Comparison of ENCODE assay signal across 1 cellular context in the genomic region with DNA sequence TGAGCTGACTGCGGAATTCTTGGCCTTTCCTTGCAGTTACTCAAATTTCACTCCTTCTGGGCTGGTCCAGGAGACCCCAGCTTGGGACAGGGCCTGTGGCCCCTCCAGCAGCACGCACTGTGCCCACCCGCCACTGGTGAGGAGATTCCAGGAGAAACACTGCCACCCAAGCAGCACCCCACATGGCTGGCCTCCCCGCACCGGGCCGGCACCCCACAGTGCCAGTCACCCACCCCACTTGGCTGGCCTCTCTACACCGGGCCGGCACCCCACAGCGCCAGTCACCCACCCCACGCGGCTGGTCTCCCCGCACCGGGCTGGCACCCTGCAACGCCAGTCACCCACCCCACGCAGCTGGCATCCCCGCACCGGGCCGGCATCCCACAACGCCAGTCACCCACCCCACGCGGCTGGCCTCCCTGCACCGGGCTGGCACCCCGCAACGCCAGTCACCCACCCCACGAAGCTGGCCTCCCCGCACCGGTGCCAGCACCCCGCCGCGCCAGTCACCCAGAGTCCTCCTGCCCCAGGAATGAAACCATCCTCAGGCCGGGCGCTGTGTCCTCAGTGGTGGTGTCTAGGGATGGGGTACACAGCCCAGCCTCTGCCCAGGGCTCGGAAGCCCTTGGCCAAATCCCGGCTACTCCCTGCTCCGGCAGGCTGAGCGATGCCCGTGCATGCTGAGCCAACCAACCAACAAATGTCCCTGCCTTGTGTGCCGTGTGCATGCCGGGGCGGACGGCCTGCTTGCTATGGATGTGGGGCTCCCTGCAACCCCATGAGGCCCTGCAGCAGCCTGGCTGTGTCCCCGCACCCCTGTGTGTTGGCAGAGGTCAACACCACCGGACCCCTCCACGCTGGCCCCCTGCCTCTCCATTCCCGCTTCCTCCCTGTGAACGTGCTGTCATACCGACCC.
TF ChIP-seq lines count a peak whose summit lies in the region.

No MANE protein-coding gene starts in this region.

TF ChIP-seq in K562, 482 proteins besides CTCF, POLR2A, EP300 and RAD21:
- TF ChIP-seq POLR2G (IDR thresholded peaks at IDR 0.05; ENCODE audit: low read depth, low read length) (0 out of 2 replicates have a peak, but pooled peaks have one; percentile 28), ETV6 (IDR thresholded peaks at IDR 0.05; ENCODE audit: borderline replicate concordance in 1 of 2, low read depth in 2 of 2, low read length in 1 of 2) (no peak), ETV6 (CRISPR knock-in tag; IDR thresholded peaks at IDR 0.05; ENCODE audit: borderline replicate concordance) (no peak)
